Comparison of ENCODE assay signal across 1 cellular context in genomic region chr9:13901176-13901575, GRCh38.
TF ChIP-seq lines count a peak whose summit lies in the region.

No MANE protein-coding gene starts in this region.

TF ChIP-seq in H1, 55 proteins besides CTCF, POLR2A, EP300 and RAD21 (continued from another document):
- TF ChIP-seq RNF2 (IDR thresholded peaks at IDR 0.05; ENCODE audit: borderline replicate concordance, low read depth, low read length, missing control alignments, poor library complexity, severe bottlenecking) (no peak), ASH2L (IDR thresholded peaks at IDR 0.05; ENCODE audit: low read length) (no peak), KDM4A (IDR thresholded peaks at IDR 0.05; ENCODE audit: low read depth, low read length, severe bottlenecking) (no peak), NANOG (IDR thresholded peaks at IDR 0.05; ENCODE audit: insufficient read depth, low read depth, low read length, poor library complexity, severe bottlenecking) (no peak), ZNF274 (IDR thresholded peaks at IDR 0.05; ENCODE audit: borderline replicate concordance, extremely low read depth, low read length) (no peak), SP2 (IDR thresholded peaks at IDR 0.05; ENCODE audit: low read length) (no peak), SIX5 (IDR thresholded peaks at IDR 0.05; ENCODE audit: low read depth, low read length) (no peak), CHD7 (IDR thresholded peaks at IDR 0.05; ENCODE audit: insufficient replicate concordance, low read length) (no peak), GTF2F1 (IDR thresholded peaks at IDR 0.05; ENCODE audit: borderline replicate concordance, low read depth, low read length) (no peak), HDAC2 (IDR thresholded peaks at IDR 0.05; ENCODE audit: borderline replicate concordance in 1 of 2, low read depth in 2 of 2, low read length in 2 of 2) (no peak), SUZ12 (IDR thresholded peaks at IDR 0.05; ENCODE audit: low read length) (no peak), NRF1 (IDR thresholded peaks at IDR 0.05; ENCODE audit: low read depth, low read length) (no peak), E2F6 (IDR thresholded peaks at IDR 0.05) (no peak), RBBP5 (IDR thresholded peaks at IDR 0.05; ENCODE audit: borderline replicate concordance, low read depth, low read length) (no peak), BRCA1 (IDR thresholded peaks at IDR 0.05; ENCODE audit: low read depth, low read length) (no peak), CBX5 (IDR thresholded peaks at IDR 0.05; ENCODE audit: low read depth, low read length) (no peak), TAF1 (IDR thresholded peaks at IDR 0.05; ENCODE audit: low read depth, low read length) (no peak), TCF12 (IDR thresholded peaks at IDR 0.05; ENCODE audit: low read depth, low read length) (no peak), SIN3A (conservative IDR thresholded peaks at IDR 0.05 in 1 of 2, IDR thresholded peaks at IDR 0.05 in 1 of 2; ENCODE audit: low read depth in 1 of 2, low read length in 2 of 2) (no peak)
